ENCODE assay signal across 21 cellular contexts in genomic region chr9:17230646-17231045, GRCh38.
DNase-seq lines count a peak whose midpoint lies in the region; ATAC-seq and TF ChIP-seq lines count a peak whose summit lies in the region.
"Had no signal": no experiment of that assay in that cellular context is flagged by ENCODE, and none has a peak within 500 bp of the region (broad histone marks: within the 10 kb centered on the region; RNA-seq: fewer than 3 reads in every experiment).

No MANE protein-coding gene starts in this region.

- peak overlapping the region; percentile 84 for H3K27ac Mint-ChIP-seq in GM23338

- H2AFZ ChIP-seq in GM23338 (no peak overlapping the region), Loucy (ENCODE audit: low read length) (no peak overlapping the region)
- H2AFZ ChIP-seq: GM23248 had no signal

- H3K4me2 ChIP-seq in GM23338 (no peak overlapping the region), Loucy (ENCODE audit: low read depth, low read length, poor library complexity, severe bottlenecking) (peak overlapping the region; percentile 52)

- no peaks in the 10 kb centered on the region for H3K9me3 Mint-ChIP-seq in GM23338

- H3K9me3 ChIP-seq in Loucy (ENCODE audit: insufficient read depth, low read depth, low read length) (no peaks in the 10 kb centered on the region), iPS-20b (ENCODE audit: insufficient read depth, low read depth, low read length) (no peaks in the 10 kb centered on the region)
- H3K9me3 ChIP-seq: MG63, SJSA1 had no signal

- H3K4me3 Mint-ChIP-seq in GM23338, result no peak overlapping the region

- H3K36me3 ChIP-seq in GM23338 (ENCODE audit: insufficient read depth) (no peaks in the 10 kb centered on the region), Loucy (ENCODE audit: insufficient read depth, low read length) (0 out of 2 replicates have a peak, but pooled peaks cover 3% of the 10 kb centered on the region), iPS-20b (ENCODE audit: insufficient read depth, low read depth, low read length) (no peaks in the 10 kb centered on the region)
- H3K36me3 ChIP-seq: MG63, SJSA1 had no signal

- H3K4me3 ChIP-seq in GM23338 (no peak overlapping the region), Loucy (ENCODE audit: low read length, poor library complexity, severe bottlenecking) (no peak overlapping the region), iPS-20b (ENCODE audit: low read length) (no peak overlapping the region)
- H3K4me3 ChIP-seq: GM23248, K562, MG63, SJSA1 had no signal

- DNase-seq in GM23338 (ENCODE audit: low spot score) (no peak), mucosa of gallbladder (ENCODE audit: low spot score) (peak; percentile 15), islet precursor cell (no peak), NCI-H2171 (lab: John Stamatoyannopoulos, UW) (no peak)
- DNase-seq: GM23248, HCEC 1CT, Kasumi-1, MG63, NCI-H1105 treated with DMSO at 0.1 percent for 48 hours, NCI-H1694, NCI-H2029 treated with DMSO at 0.1 percent for 48 hours, NCI-H226, NCI-H510A, Right ventricle myocardium superior, RPMI8226 had no signal

- H4K20me1 ChIP-seq in GM23338 (replicated peaks; ENCODE audit: insufficient read depth) (no peaks in the 10 kb centered on the region), Loucy (ENCODE audit: insufficient read depth, low read length, poor library complexity, severe bottlenecking) (peaks cover 5% of the 10 kb centered on the region)

- H3K36me3 Mint-ChIP-seq in GM23338 (ENCODE audit: low read depth), result no peaks in the 10 kb centered on the region

- H3K27me3 Mint-ChIP-seq in GM23338 (ENCODE audit: insufficient read depth, low read depth, poor library complexity), result no peaks in the 10 kb centered on the region

- H3K79me2 ChIP-seq in GM23338 (replicated peaks; ENCODE audit: insufficient read depth), result no peaks in the 10 kb centered on the region
- peaks cover 18% of the 10 kb centered on the region; the same call in 1 of the 2 replicates for H3K79me2 ChIP-seq in Loucy (ENCODE audit: insufficient read depth, low read length)

- H3K27me3 ChIP-seq in GM23338 (ENCODE audit: insufficient read depth), result no peaks in the 10 kb centered on the region
- H3K27me3 ChIP-seq in Loucy (ENCODE audit: insufficient read depth, low read length, poor library complexity, severe bottlenecking), result no peaks in the 10 kb centered on the region
- H3K27me3 ChIP-seq in iPS-20b (ENCODE audit: insufficient read depth, low read length), result no peaks in the 10 kb centered on the region
- H3K27me3 ChIP-seq: MG63, SJSA1 had no signal

- H3K27ac ChIP-seq in GM23338 (ENCODE audit: low read depth) (no peak overlapping the region; the same call in 1 of the 2 replicates), iPS-20b (ENCODE audit: low read length) (peak overlapping the region; percentile 56)
- H3K27ac ChIP-seq: GM23248, HL-60, SJSA1 had no signal

- no peak for TF ChIP-seq CTCF in GM23338 (conservative IDR thresholded peaks at IDR 0.05; ENCODE audit: low read depth in 2 of 2)
- TF ChIP-seq CTCF in Loucy (conservative IDR thresholded peaks at IDR 0.05; ENCODE audit: low read length), result no peak

- H3K9me2 ChIP-seq in GM23338 (ENCODE audit: insufficient read depth), result no peaks in the 10 kb centered on the region
- no peaks in the 10 kb centered on the region for H3K9me2 ChIP-seq in Loucy (replicated peaks; ENCODE audit: low read depth, low read length)

- H3K4me1 ChIP-seq in GM23338 (ENCODE audit: insufficient read depth) (peaks cover 5% of the 10 kb centered on the region; the same call in 1 of the 2 replicates), Loucy (ENCODE audit: insufficient read depth, low read length, poor library complexity, severe bottlenecking) (peaks cover 26% of the 10 kb centered on the region), iPS-20b (ENCODE audit: insufficient read depth, low read length) (no peaks in the 10 kb centered on the region; the same call in 1 of the 2 replicates)
- H3K4me1 ChIP-seq: SJSA1 had no signal

- ATAC-seq in GM23338 (no peak), GM18868 (IDR thresholded peaks at IDR 0.05; ENCODE audit: unreplicated experiment) (no peak)
- ATAC-seq: K562 had no signal

- peaks cover 16% of the 10 kb centered on the region for H3K4me1 Mint-ChIP-seq in GM23338

- H3F3A ChIP-seq in GM23338 (replicated peaks; ENCODE audit: low read depth) (no peaks in the 10 kb centered on the region), Loucy (ENCODE audit: low read depth) (no peaks in the 10 kb centered on the region)

- no peak overlapping the region for H3K9ac ChIP-seq in Loucy (ENCODE audit: low read depth, low read length, poor library complexity, severe bottlenecking)
- H3K9ac ChIP-seq in iPS-20b (ENCODE audit: low read depth, low read length), result no peak overlapping the region
- H3K9ac ChIP-seq: GM23248 had no signal

TF ChIP-seq in GM23338, 12 proteins besides CTCF, POLR2A, EP300 and RAD21 (continues in another document):
- TF ChIP-seq CREB1 (CRISPR knock-in tag; IDR thresholded peaks at IDR 0.05; ENCODE audit: low read depth) (no peak), ZNF114 (CRISPR knock-in tag; IDR thresholded peaks at IDR 0.05) (no peak), EZH2 (IDR thresholded peaks at IDR 0.05; ENCODE audit: low read depth, unreplicated experiment) (no peak), ZNF462 (CRISPR knock-in tag; IDR thresholded peaks at IDR 0.05) (no peak), NANOG (IDR thresholded peaks at IDR 0.05; ENCODE audit: borderline replicate concordance) (no peak)
